25 cellular contexts compared by ENCODE assay signal in genomic region chr13:104875008-104875762, GRCh38.
DNase-seq lines count a peak whose midpoint lies in the region; TF ChIP-seq lines count a peak whose summit lies in the region.
"Had no signal": no experiment of that assay in that cellular context is flagged by ENCODE, and none has a peak within 500 bp of the region (broad histone marks: within the 10 kb centered on the region; RNA-seq: fewer than 3 reads in every experiment).

No MANE protein-coding gene starts in this region.

- H3K9ac ChIP-seq in OCI-LY3 (ENCODE audit: low read length) = no peak overlapping the region
- no peak overlapping the region for H3K9ac ChIP-seq in neural progenitor cell

- H3K36me3 ChIP-seq in OCI-LY3 (replicated peaks; ENCODE audit: low read depth, low read length) = no peaks in the 10 kb centered on the region
- H3K36me3 ChIP-seq in neural progenitor cell = no peaks in the 10 kb centered on the region
- H3K36me3 ChIP-seq: pancreas, right atrium auricular region, tibial artery had no signal

- no peaks in the 10 kb centered on the region for H3F3A ChIP-seq in neural progenitor cell (ENCODE audit: low read depth)

- no peak overlapping the region for H3K4me2 ChIP-seq in OCI-LY3 (ENCODE audit: low read length)
- no peak overlapping the region for H3K4me2 ChIP-seq in neural progenitor cell

- TF ChIP-seq CTCF in OCI-LY3 (IDR thresholded peaks at IDR 0.05; ENCODE audit: low read depth, low read length) = no peak
- TF ChIP-seq CTCF in neural progenitor cell (IDR thresholded peaks at IDR 0.05) = no peak
- no peak for TF ChIP-seq CTCF in chondrocyte (IDR thresholded peaks at IDR 0.05)

- H2AFZ ChIP-seq in OCI-LY3 (ENCODE audit: low read depth, low read length) = 0 out of 2 replicates have a peak overlapping the region, but pooled peaks have one; percentile 39
- peak overlapping the region; percentile 39 for H2AFZ ChIP-seq in neural progenitor cell (replicated peaks)

- H3K27ac Mint-ChIP-seq in immature natural killer cell (peak overlapping the region; percentile 77 to 92 (median 86)), neural progenitor cell (no peak overlapping the region), chondrocyte (ENCODE audit: unreplicated experiment) (no peak overlapping the region)
- H3K27ac Mint-ChIP-seq: activated T-helper 2 cell treated with anti-CD3 and anti-CD28 coated beads, Interferon-gamma antibody, Interleukin-2, Interleukin-4, amounts not matched to agents 10 μg/mL and 5 μg/mL and 100 μg/mL, durations not matched to agents 14 hours and 24 hours and 36 hours; CD14-positive monocyte had no signal

- H3K27me3 Mint-ChIP-seq in immature natural killer cell (ENCODE audit: low read depth in 3 of 3) (peaks cover 0 to 3% (median 2%) of the 10 kb centered on the region in 3 donors), neural progenitor cell (ENCODE audit: insufficient read depth, low read depth) (no peaks in the 10 kb centered on the region), chondrocyte (ENCODE audit: low read depth) (no peaks in the 10 kb centered on the region)

- H3K4me3 ChIP-seq in Jurkat, Clone E6-1 (ENCODE audit: low read length) = no peak overlapping the region
- H3K4me3 ChIP-seq in OCI-LY3 (ENCODE audit: low read length) (no peak overlapping the region), neural progenitor cell (no peak overlapping the region)
- H3K4me3 ChIP-seq: body of pancreas, pancreas, right atrium auricular region, tibial artery had no signal

- no peaks in the 10 kb centered on the region for H3K79me2 ChIP-seq in OCI-LY3 (ENCODE audit: low read length)
- H3K79me2 ChIP-seq in neural progenitor cell (ENCODE audit: low read depth) = no peaks in the 10 kb centered on the region

- H3K27me3 ChIP-seq in OCI-LY3 (ENCODE audit: low read depth, low read length) (no peaks in the 10 kb centered on the region), neural progenitor cell (no peaks in the 10 kb centered on the region)
- H3K27me3 ChIP-seq: body of pancreas, pancreas, right atrium auricular region, tibial artery had no signal

- H3K4me1 ChIP-seq in OCI-LY3 (ENCODE audit: low read length) (no peaks in the 10 kb centered on the region), neural progenitor cell (no peaks in the 10 kb centered on the region)
- H3K4me1 ChIP-seq: body of pancreas, pancreas, right atrium auricular region, tibial artery had no signal

- DNase-seq in Jurkat, Clone E6-1 (ENCODE audit: low read depth, low spot score) = peak; percentile 61
- DNase-seq in immature natural killer cell = peak; percentile 53 to 70 (median 62)
- DNase-seq in neural progenitor cell (ENCODE audit: low spot score) = no peak
- DNase-seq in EL = no peak
- DNase-seq in NCI-H2227 (lab: John Stamatoyannopoulos, UW; ENCODE audit: unreplicated experiment) = no peak
- no peak for DNase-seq in substantia nigra (lab: John Stamatoyannopoulos, UW)
- DNase-seq in chondrocyte (ENCODE audit: low spot score) = no peak
- DNase-seq: activated CD4-positive, alpha-beta T cell treated with anti-CD3 and anti-CD28 coated beads for 48 hours; body of pancreas; glutamatergic neuron; IMR-90; MM.1S; NCI-H1417 treated with DMSO at 0.1 percent for 48 hours; NCI-H2171; NCI-H526 treated with DMSO at 0.1 percent for 48 hours; pancreas; RPMI8226; stimulated activated CD4-positive, alpha-beta T cell treated with anti-CD3 and anti-CD28 coated beads, Interleukin-4, amount 100 ng/mL, for 24 hours; stimulated activated naive CD4-positive, alpha-beta T cell treated with Interleukin-2 at 50 U/mL for 16 hours; tibial artery had no signal

- H3K27ac ChIP-seq in OCI-LY3 (ENCODE audit: low read length) (no peak overlapping the region), neural progenitor cell (no peak overlapping the region), substantia nigra (ENCODE audit: low read depth, low read length, poor library complexity, severe bottlenecking) (no peak overlapping the region)
- H3K27ac ChIP-seq: body of pancreas, epithelial cell of prostate, pancreas, right atrium auricular region, tibial artery had no signal

- peaks cover 2 to 6% (median 5%) of the 10 kb centered on the region in 3 donors for H3K36me3 Mint-ChIP-seq in immature natural killer cell
- H3K36me3 Mint-ChIP-seq in neural progenitor cell = no peaks in the 10 kb centered on the region
- no peaks in the 10 kb centered on the region for H3K36me3 Mint-ChIP-seq in chondrocyte (ENCODE audit: low read depth)
- H3K36me3 Mint-ChIP-seq: CD14-positive monocyte had no signal

- peaks cover 2 to 18% (median 8%) of the 10 kb centered on the region in 6 donors for H3K9me3 Mint-ChIP-seq in immature natural killer cell
- no peaks in the 10 kb centered on the region for H3K9me3 Mint-ChIP-seq in neural progenitor cell
- H3K9me3 Mint-ChIP-seq in chondrocyte (ENCODE audit: low read depth) = peaks cover 1% of the 10 kb centered on the region
- H3K9me3 Mint-ChIP-seq: CD14-positive monocyte had no signal

- peaks cover 42 to 57% of the 10 kb centered on the region in 2 donors for H3K4me1 Mint-ChIP-seq in immature natural killer cell
- peaks cover 3% of the 10 kb centered on the region for H3K4me1 Mint-ChIP-seq in neural progenitor cell
- no peaks in the 10 kb centered on the region for H3K4me1 Mint-ChIP-seq in chondrocyte (ENCODE audit: low read depth)

- H3K4me3 Mint-ChIP-seq in immature natural killer cell (peak overlapping the region; percentile 57 to 69 (median 62)), neural progenitor cell (no peak overlapping the region), chondrocyte (ENCODE audit: unreplicated experiment) (no peak overlapping the region)
- H3K4me3 Mint-ChIP-seq: CD14-positive monocyte had no signal

- H4K20me1 ChIP-seq in OCI-LY3 (ENCODE audit: insufficient read depth, low read length) (no peaks in the 10 kb centered on the region), neural progenitor cell (ENCODE audit: low read depth) (no peaks in the 10 kb centered on the region)

- no peaks in the 10 kb centered on the region for H3K9me3 ChIP-seq in OCI-LY3 (ENCODE audit: insufficient read depth, low read length)
- no peaks in the 10 kb centered on the region for H3K9me3 ChIP-seq in neural progenitor cell (ENCODE audit: low read depth)
- H3K9me3 ChIP-seq: body of pancreas, pancreas, tibial artery had no signal

Comparison
In these comparisons a context has a peak if more than half of its experiments do, and no peak if none do; other contexts are left out.
1. DNase-seq: peak in Jurkat, Clone E6-1 (single experiment) and immature natural killer cell (3 of 3); none in neural progenitor cell (single experiment), EL (single experiment), NCI-H2227 (single experiment), substantia nigra (0 of 49) and chondrocyte (single experiment).
2. H3K27ac Mint-ChIP-seq: peak in immature natural killer cell (6 of 6); none in neural progenitor cell (single experiment) and chondrocyte (single experiment).
3. H3K4me3 Mint-ChIP-seq: peak in immature natural killer cell (5 of 5); none in neural progenitor cell (single experiment) and chondrocyte (single experiment).